In genomic region chr10:3528823-3529222, GRCh38 we compare ENCODE assay signal across 22 cellular contexts.
A peak's percentile ranks its signal among the peaks of the same experiment; 100 is the strongest.
DNase-seq lines count a peak whose midpoint lies in the region; ATAC-seq and TF ChIP-seq lines count a peak whose summit lies in the region.
"Had no signal": no experiment of that assay in that cellular context is flagged by ENCODE, and none has a peak within 500 bp of the region (broad histone marks: within the 10 kb centered on the region; RNA-seq: fewer than 3 reads in every experiment).

No MANE protein-coding gene starts in this region.

- peaks cover 0 to 29% (median 28%) of the 10 kb centered on the region in 11 experiments; a peak in 19 of 22 replicates for H3K9me3 ChIP-seq in BLaER1 treated with 17β-estradiol and CSF1 and Interleukin-3, amounts not matched to agents 10 nM and 100 nM (replicated peaks in 1 of 11)
- H3K9me3 ChIP-seq in body of pancreas, result no peaks in the 10 kb centered on the region
- H3K9me3 ChIP-seq in subcutaneous abdominal adipose tissue (ENCODE audit: control insufficient read depth in 5 of 5, low read length in 5 of 5), result peaks cover 0 to 8% (median 5%) of the 10 kb centered on the region in 5 donors

- peaks cover 0 to 12% (median 0%) of the 10 kb centered on the region in 11 experiments; a peak in 3 of 22 replicates for H3K36me3 ChIP-seq in BLaER1 treated with 17β-estradiol and CSF1 and Interleukin-3, amounts not matched to agents 10 nM and 100 nM
- H3K36me3 ChIP-seq in body of pancreas (replicated peaks in 1 of 2; ENCODE audit: insufficient read depth in 1 of 2, low read depth in 2 of 2) (no peaks in the 10 kb centered on the region), subcutaneous abdominal adipose tissue (ENCODE audit: control insufficient read depth in 5 of 5, insufficient read depth in 5 of 5, low read length in 5 of 5) (no peaks in the 10 kb centered on the region)

- H3K9ac ChIP-seq in BLaER1 treated with 17β-estradiol and CSF1 and Interleukin-3, amounts not matched to agents 10 nM and 100 nM, result no peak overlapping the region
- no peak overlapping the region for H3K9ac ChIP-seq in subcutaneous abdominal adipose tissue (ENCODE audit: low read length in 5 of 5)

- no peak for DNase-seq in body of pancreas
- peak; percentile 63 for DNase-seq in kidney tubule cell (ENCODE audit: low spot score)
- no peak for DNase-seq in amniotic stem cell (lab: John Stamatoyannopoulos, UW)
- no peak for DNase-seq in stimulated activated CD4-positive, alpha-beta T cell treated with anti-CD3 and anti-CD28 coated beads, Interleukin-4, amount 100 ng/mL, for 1 hour
- DNase-seq in NCI-H2227 treated with DMSO at 0.1 percent for 48 hours (lab: John Stamatoyannopoulos, UW), result no peak
- DNase-seq: CD4-positive, CD25-positive, alpha-beta regulatory T cell; DMS79; H7; NCI-H1105; NCI-H146; NCI-H2029; NCI-H226; NCI-H510A treated with DMSO at 0.1 percent for 48 hours; NCI-H748 treated with DMSO at 0.1 percent for 48 hours; PC-9; RPMI8226; SHP77 treated with DMSO at 0.1 percent for 48 hours had no signal

- intact Hi-C loops in body of pancreas (cut with DNase I), result no loop called here

- no peak for TF ChIP-seq POLR2A in body of pancreas (IDR thresholded peaks at IDR 0.05)

- no peaks in the 10 kb centered on the region for H3K27me3 ChIP-seq in BLaER1 treated with 17β-estradiol and CSF1 and Interleukin-3, amounts not matched to agents 10 nM and 100 nM
- H3K27me3 ChIP-seq in body of pancreas (no peaks in the 10 kb centered on the region), subcutaneous abdominal adipose tissue (ENCODE audit: control insufficient read depth in 5 of 5, insufficient read depth in 4 of 5, low read length in 5 of 5) (no peaks in the 10 kb centered on the region)

- peaks cover 39 to 71% (median 60%) of the 10 kb centered on the region in 10 experiments for H3K4me1 ChIP-seq in BLaER1 treated with 17β-estradiol and CSF1 and Interleukin-3, amounts not matched to agents 10 nM and 100 nM
- H3K4me1 ChIP-seq in body of pancreas (peaks cover 4% of the 10 kb centered on the region), subcutaneous abdominal adipose tissue (ENCODE audit: control insufficient read depth in 5 of 5, insufficient read depth in 5 of 5, low read length in 5 of 5) (peaks cover 3 to 41% (median 14%) of the 10 kb centered on the region in 5 donors)

- H3K27ac ChIP-seq in BLaER1 treated with 17β-estradiol and CSF1 and Interleukin-3, amounts not matched to agents 10 nM and 100 nM, result no peak overlapping the region
- H3K27ac ChIP-seq in body of pancreas (peak overlapping the region in 1 of 4 donors; percentile 17), subcutaneous abdominal adipose tissue (ENCODE audit: low read depth, low read length) (peak overlapping the region; percentile 77)
- H3K27ac ChIP-seq: HL-60, PC-9 had no signal

- ATAC-seq in body of pancreas, result peak; percentile 38
- no peak for ATAC-seq in HG02981 (IDR thresholded peaks at IDR 0.05; ENCODE audit: unreplicated experiment)
- ATAC-seq: HepG2 had no signal

- 49 to 52% methylated on average over 8 to 9 of the region's 9 CpGs for WGBS in body of pancreas, 2 donors

- H3K4me2 ChIP-seq in BLaER1 treated with 17β-estradiol and CSF1 and Interleukin-3, amounts not matched to agents 10 nM and 100 nM, result peak overlapping the region in 10 of 11 experiments; percentile 12 to 62 (median 41); a peak in 15 of 22 replicates
- H3K4me2 ChIP-seq: PC-9 had no signal

- no peak for TF ChIP-seq CTCF in body of pancreas (IDR thresholded peaks at IDR 0.05)

- no peaks in the 10 kb centered on the region for H4K20me1 ChIP-seq in BLaER1 treated with 17β-estradiol and CSF1 and Interleukin-3, amounts not matched to agents 10 nM and 100 nM

- no peak overlapping the region for H3K4me3 ChIP-seq in BLaER1 treated with 17β-estradiol and CSF1 and Interleukin-3, amounts not matched to agents 10 nM and 100 nM
- H3K4me3 ChIP-seq in body of pancreas, result no peak overlapping the region
- no peak overlapping the region for H3K4me3 ChIP-seq in subcutaneous abdominal adipose tissue (ENCODE audit: low read depth in 1 of 5, low read length in 5 of 5)
- H3K4me3 ChIP-seq: PC-9 had no signal
